8 cellular contexts compared by ENCODE assay signal in the genomic region with DNA sequence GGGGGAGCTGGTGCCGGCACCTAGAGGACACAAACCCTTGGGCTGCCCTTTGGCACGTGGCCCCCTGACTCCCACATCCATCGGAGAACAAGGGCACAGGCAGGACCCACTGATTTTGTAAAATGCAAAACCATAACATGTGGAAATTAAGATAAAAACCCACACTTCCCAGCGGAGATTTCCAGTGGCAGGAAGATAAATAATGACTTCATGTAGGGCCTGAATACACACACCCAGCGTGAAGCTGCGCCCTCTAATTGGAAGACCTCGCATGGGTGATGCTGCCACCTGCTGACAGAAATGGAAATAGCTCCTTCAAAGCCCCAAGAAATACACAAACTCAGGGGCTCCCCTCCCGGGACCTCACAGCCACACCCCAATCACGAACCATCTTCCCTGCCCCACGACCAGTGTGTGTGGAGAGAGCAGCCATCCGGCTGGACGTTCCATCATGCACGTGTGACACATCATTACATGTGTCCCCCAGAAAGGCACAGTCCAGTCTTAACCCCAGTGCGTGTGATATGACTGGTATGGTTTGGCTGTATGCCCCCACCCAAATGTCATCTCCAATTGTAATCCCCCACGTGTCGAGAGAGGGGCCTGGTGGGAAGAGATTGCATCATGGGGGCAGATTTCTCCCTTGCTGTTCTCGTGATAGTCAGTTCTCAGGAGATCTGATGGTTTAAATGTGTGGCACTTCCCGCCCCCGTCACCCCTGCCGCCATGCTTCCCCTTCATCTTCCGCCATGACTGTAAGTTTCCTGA. TPM values are rescaled to one million over a fixed set of nuclear protein-coding genes. Genes with fewer than 3 reads are reported as not detected.
DNase-seq lines count a peak whose midpoint lies in the region; ATAC-seq lines count a peak whose summit lies in the region.

No MANE protein-coding gene starts in this region.

- no peaks in the 10 kb centered on the region for H3K9me3 Mint-ChIP-seq in central memory CD8-positive, alpha-beta T cell

- DNase-seq in Ammon's horn (ENCODE audit: low spot score) (peak; percentile 86), NCI-H2227 treated with DMSO at 0.1 percent for 48 hours (lab: John Stamatoyannopoulos, UW) (peak; percentile 51), left colon (peak; percentile 68 to 80)
- DNase-seq in activated CD4-positive, alpha-beta T cell treated with anti-CD3 and anti-CD28 coated beads for 1 hour: peak; percentile 57
- DNase-seq in central memory CD8-positive, alpha-beta T cell (ENCODE audit: low spot score in 2 of 2): peak; percentile 61 to 67
- peak; percentile 72 to 73 for DNase-seq in stimulated activated CD4-positive, alpha-beta T cell treated with anti-CD3 and anti-CD28 coated beads, Interleukin-2, amount 100 ng/mL, for 48 hours

- peaks cover 35% of the 10 kb centered on the region for H3K4me1 Mint-ChIP-seq in central memory CD8-positive, alpha-beta T cell

- H3K4me3 Mint-ChIP-seq in central memory CD8-positive, alpha-beta T cell: no peak overlapping the region

- no peak overlapping the region for H3K27ac Mint-ChIP-seq in central memory CD8-positive, alpha-beta T cell (ENCODE audit: low read depth)

- no peaks in the 10 kb centered on the region for H3K36me3 Mint-ChIP-seq in central memory CD8-positive, alpha-beta T cell (ENCODE audit: insufficient read depth)

- peaks cover 13% of the 10 kb centered on the region for H3K27me3 Mint-ChIP-seq in central memory CD8-positive, alpha-beta T cell

- intact Hi-C loops in left colon (cut with DNase I, micrococcal nuclease): loop anchor here in 1 of 2 donors (5.0 kb wide), 2 partner anchors 52 to 132 kb away; no protein-coding TSS in a partner anchor

- ATAC-seq in GM21529 (IDR thresholded peaks at IDR 0.05; ENCODE audit: unreplicated experiment): peak; percentile 73
- peak; percentile 85 for ATAC-seq in central memory CD8-positive, alpha-beta T cell (replicated peaks; ENCODE audit: extremely low read depth, poor library complexity, severe bottlenecking)
- peak; percentile 84 for ATAC-seq in left colon
- no peak for ATAC-seq in HG02763 (IDR thresholded peaks at IDR 0.05; ENCODE audit: unreplicated experiment)

RNA-seq across cellular contexts. Expression of a gene that starts 5.7 kb away (rescaled TPM):
- 10 to 100 TPM; 88.5 to 93.9 TPM for total RNA-seq in left colon

RNA-seq across cellular contexts. Expression of a gene that starts 7.8 kb away (rescaled TPM):
- 1 to 10 TPM; 6.3 to 8.2 TPM for total RNA-seq in left colon

RNA-seq across cellular contexts. Expression of a gene that starts 30.8 kb away (rescaled TPM):
- total RNA-seq in left colon: 10 to 100 TPM; 20.1 to 23.6 TPM

RNA-seq across cellular contexts. Expression of a gene that starts 33.2 kb away (rescaled TPM):
- total RNA-seq in left colon: under 1 TPM; 0.11 to 0.70 TPM
